Comparison of ENCODE assay signal across 21 cellular contexts in genomic region chr7:3176112-3176836, GRCh38.
"Had no signal": no experiment of that assay in that cellular context is flagged by ENCODE, and none has a peak within 500 bp of the region (broad histone marks: within the 10 kb centered on the region; RNA-seq: fewer than 3 reads in every experiment).

No MANE protein-coding gene starts in this region.

- ATAC-seq: activated CD8-positive, alpha-beta T cell treated with anti-CD3 and anti-CD28 coated beads for 36 hours; activated naive CD4-positive, alpha-beta T cell treated with anti-CD3 and anti-CD28 coated beads, Interleukin-2, amount 50 U/mL, for 72 hours; activated T-cell treated with anti-CD3 and anti-CD28 coated beads, Interleukin-2, amount 50 U/mL, for 72 hours; esophagus mucosa; left colon; mucosa of descending colon; naive thymus-derived CD4-positive, alpha-beta T cell; SK-N-SH treated with all-trans-retinoic acid at 6 μM for 48 hours; stimulated activated memory B cell treated with anti-CD40 and anti-IgM and Interleukin-4, amounts not matched to agents 10 μg/mL and 1 μg/mL and 100 μg/mL, for 72 hours had no signal

- H3K4me3 ChIP-seq: colonic mucosa, hepatocyte, mucosa of descending colon, pancreas had no signal

- H3K9me3 ChIP-seq: colonic mucosa, mucosa of descending colon, pancreas had no signal

- H3K4me3 Mint-ChIP-seq: activated CD8-positive, alpha-beta T cell treated with anti-CD3 and anti-CD28 coated beads for 36 hours; activated T-cell treated with anti-CD3 and anti-CD28 coated beads, Interleukin-2, amount 50 U/mL, for 72 hours; naive thymus-derived CD4-positive, alpha-beta T cell; stimulated activated memory B cell treated with anti-CD40 and anti-IgM and Interleukin-4, amounts not matched to agents 10 μg/mL and 1 μg/mL and 100 μg/mL, for 72 hours had no signal

- FAIRE-seq: pancreas had no signal

- H3K27ac Mint-ChIP-seq: activated CD8-positive, alpha-beta T cell treated with anti-CD3 and anti-CD28 coated beads for 36 hours; activated naive CD4-positive, alpha-beta T cell treated with anti-CD3 and anti-CD28 coated beads, Interleukin-2, amount 50 U/mL, for 72 hours; activated T-cell treated with anti-CD3 and anti-CD28 coated beads, Interleukin-2, amount 50 U/mL, for 72 hours; stimulated activated memory B cell treated with anti-CD40 and anti-IgM and Interleukin-4, amounts not matched to agents 10 μg/mL and 1 μg/mL and 100 μg/mL, for 72 hours had no signal

- H3K4me2 ChIP-seq: hepatocyte had no signal

- H3K36me3 ChIP-seq: colonic mucosa, pancreas had no signal

- H3K36me3 Mint-ChIP-seq: naive thymus-derived CD4-positive, alpha-beta T cell; stimulated activated memory B cell treated with anti-CD40 and anti-IgM and Interleukin-4, amounts not matched to agents 10 μg/mL and 1 μg/mL and 100 μg/mL, for 72 hours had no signal

- H3K4me1 ChIP-seq: colonic mucosa had no signal

- H3K4me1 Mint-ChIP-seq: naive thymus-derived CD4-positive, alpha-beta T cell; stimulated activated memory B cell treated with anti-CD40 and anti-IgM and Interleukin-4, amounts not matched to agents 10 μg/mL and 1 μg/mL and 100 μg/mL, for 72 hours had no signal

- H3K27ac ChIP-seq: colonic mucosa, hepatocyte, VCaP had no signal

- H2AFZ ChIP-seq: hepatocyte had no signal

- H3K27me3 ChIP-seq: colonic mucosa, hepatocyte, pancreas had no signal

- DNase-seq: activated CD4-positive, alpha-beta T cell treated with anti-CD3 and anti-CD28 coated beads for 4 hours; activated CD8-positive, alpha-beta memory T cell treated with anti-CD3 and anti-CD28 coated beads, Interleukin-2, amount 50 U/mL, for 4 hours; activated CD8-positive, alpha-beta T cell treated with anti-CD3 and anti-CD28 coated beads for 36 hours; activated gamma-delta T cell; activated T-cell treated with anti-CD3 and anti-CD28 coated beads, Interleukin-2, amount 50 U/mL, for 72 hours; central memory CD4-positive, alpha-beta T cell; colonic mucosa; left colon; mammary epithelial cell; mucosa of descending colon; naive thymus-derived CD4-positive, alpha-beta T cell; pancreas; stimulated activated CD4-positive, alpha-beta T cell treated with anti-CD3 and anti-CD28 coated beads, Interleukin-2, amount 100 ng/mL, for 48 hours; T-helper 1 cell; T1000 had no signal

- H3K79me2 ChIP-seq: hepatocyte had no signal
